In genomic region chr4:7041851-7042696, GRCh38 we compare ENCODE assay signal across 8 cellular contexts. TPM values are rescaled to one million over a fixed set of nuclear protein-coding genes. Genes with fewer than 3 reads are reported as not detected.
DNase-seq lines count a peak whose midpoint lies in the region; ATAC-seq and TF ChIP-seq lines count a peak whose summit lies in the region.

No MANE protein-coding gene starts in this region.

- DNase-seq in AG04449 (ENCODE audit: low read depth, low spot score) (no peak), GM13977 (ENCODE audit: low spot score) (peak; percentile 72), body of pancreas (peak; percentile 50 to 70 (median 54)), NCI-H2107 (lab: John Stamatoyannopoulos, UW) (no peak)

- no peaks in the 10 kb centered on the region for H3K9me2 ChIP-seq in OCI-LY1 (ENCODE audit: low read depth, low read length)

- H4K20me1 ChIP-seq in OCI-LY1 (ENCODE audit: insufficient read depth, low read length): no peaks in the 10 kb centered on the region

- H3K4me2 ChIP-seq in OCI-LY1 (ENCODE audit: low read length): peak overlapping the region; percentile 55

- peaks cover 22% of the 10 kb centered on the region for H3K79me2 ChIP-seq in OCI-LY1 (ENCODE audit: insufficient read depth, low read length)

- H3K4me3 ChIP-seq in AG04449 (ENCODE audit: low read depth, low read length): peak overlapping the region; percentile 80
- peak overlapping the region; percentile 60 for H3K4me3 ChIP-seq in OCI-LY1 (ENCODE audit: low read depth, low read length, poor library complexity, severe bottlenecking)
- H3K4me3 ChIP-seq in body of pancreas: peak overlapping the region; percentile 42 to 80
- H3K4me3 ChIP-seq in iPS-20b (ENCODE audit: low read length): peak overlapping the region; percentile 73
- peak overlapping the region; percentile 76 to 89 (median 81) for H3K4me3 ChIP-seq in skeletal muscle tissue (ENCODE audit: low read length in 3 of 3)

- H3K9me3 ChIP-seq in OCI-LY1 (ENCODE audit: low read length) (no peaks in the 10 kb centered on the region), body of pancreas (no peaks in the 10 kb centered on the region), iPS-20b (ENCODE audit: insufficient read depth, low read depth, low read length) (no peaks in the 10 kb centered on the region), skeletal muscle tissue (ENCODE audit: control insufficient read depth in 3 of 3, low read length in 3 of 3) (no peaks in the 10 kb centered on the region)

- H3K4me1 ChIP-seq in OCI-LY1 (ENCODE audit: insufficient read depth, low read length, severe bottlenecking): peaks cover 29% of the 10 kb centered on the region
- H3K4me1 ChIP-seq in body of pancreas: peaks cover 39% of the 10 kb centered on the region
- H3K4me1 ChIP-seq in iPS-20b (ENCODE audit: insufficient read depth, low read length): peaks cover 8% of the 10 kb centered on the region; the same call in 1 of the 2 replicates
- peaks cover 43 to 49% (median 47%) of the 10 kb centered on the region in 3 donors for H3K4me1 ChIP-seq in skeletal muscle tissue (ENCODE audit: control insufficient read depth in 3 of 3, insufficient read depth in 3 of 3, low read length in 3 of 3)

- H3K27ac ChIP-seq in OCI-LY1 (ENCODE audit: low read depth, low read length, poor library complexity, severe bottlenecking) (no peak overlapping the region), body of pancreas (peak overlapping the region; percentile 60 to 82 (median 70)), iPS-20b (ENCODE audit: low read length) (no peak overlapping the region), skeletal muscle tissue (ENCODE audit: low read depth, low read length) (peak overlapping the region; percentile 78)

- H3K27me3 ChIP-seq in OCI-LY1 (ENCODE audit: insufficient read depth, low read length): no peaks in the 10 kb centered on the region
- no peaks in the 10 kb centered on the region for H3K27me3 ChIP-seq in body of pancreas
- H3K27me3 ChIP-seq in iPS-20b (ENCODE audit: insufficient read depth, low read length): peaks cover 35% of the 10 kb centered on the region
- H3K27me3 ChIP-seq in skeletal muscle tissue (ENCODE audit: control insufficient read depth in 3 of 3, insufficient read depth in 3 of 3, low read length in 3 of 3): no peaks in the 10 kb centered on the region

- no peak for TF ChIP-seq POLR2A in body of pancreas (IDR thresholded peaks at IDR 0.05)

- intact Hi-C loops in body of pancreas (cut with DNase I): no loop called here

- ATAC-seq in HG03135 (IDR thresholded peaks at IDR 0.05; ENCODE audit: unreplicated experiment) (peak; percentile 28), body of pancreas (peak; percentile 16)

- no peak overlapping the region for H2AFZ ChIP-seq in OCI-LY1 (ENCODE audit: low read length)

- TF ChIP-seq CTCF in AG04449 (IDR thresholded peaks at IDR 0.05; ENCODE audit: insufficient read depth, low read length, missing control alignments) (no peak), GM13977 (IDR thresholded peaks at IDR 0.05; ENCODE audit: extremely low read depth, insufficient read depth, missing control alignments) (no peak), OCI-LY1 (IDR thresholded peaks at IDR 0.05; ENCODE audit: low read length) (no peak), body of pancreas (IDR thresholded peaks at IDR 0.05) (no peak)

- H3K9ac ChIP-seq in OCI-LY1 (ENCODE audit: low read length) (peak overlapping the region; percentile 23; the same call in 1 of the 2 replicates), iPS-20b (ENCODE audit: low read depth, low read length) (peak overlapping the region; percentile 32; the same call in 1 of the 2 replicates), skeletal muscle tissue (ENCODE audit: low read depth in 1 of 3, low read length in 3 of 3) (peak overlapping the region; percentile 61 to 81 (median 71))

- 14 to 24% methylated on average over 46 to 55 of the region's 55 CpGs for WGBS in body of pancreas, 2 donors

- CTCF ChIA-PET in AG04449 (lab: Yijun Ruan, JAX): interaction anchor here (0.5 to 7.1 kb wide), 31 partner anchors 7 to 327 kb away, joined by 3 to 101 read pairs (median 4); partner anchors contain the start of genes BLOC1S4 and GRPEL1

- in situ Hi-C loops in GM13977 (cut with MboI; ENCODE audit: low pct_unique_long_range_greater_than_20kb, low sequenced_read_pairs, unreplicated experiment): no loop called here

- no peaks in the 10 kb centered on the region for H3F3A ChIP-seq in OCI-LY1 (ENCODE audit: insufficient read depth, low read length)

- H3K36me3 ChIP-seq in OCI-LY1 (ENCODE audit: insufficient read depth, low read length): no peaks in the 10 kb centered on the region
- no peaks in the 10 kb centered on the region for H3K36me3 ChIP-seq in body of pancreas (replicated peaks in 1 of 2; ENCODE audit: insufficient read depth in 1 of 2, low read depth in 2 of 2)
- no peaks in the 10 kb centered on the region for H3K36me3 ChIP-seq in iPS-20b (ENCODE audit: insufficient read depth, low read depth, low read length)
- peaks cover 0 to 4% (median 4%) of the 10 kb centered on the region in 3 donors for H3K36me3 ChIP-seq in skeletal muscle tissue (ENCODE audit: control insufficient read depth in 3 of 3, insufficient read depth in 3 of 3, low read length in 3 of 3)

- POLR2A ChIA-PET in AG04449 (lab: Yijun Ruan, JAX): interaction anchor here (1.2 to 1.7 kb wide), 3 partner anchors 26 to 133 kb away, joined by 3 to 8 read pairs (median 6); partner anchors contain the start of genes GRPEL1 and TBC1D14

RNA-seq across cellular contexts. Expression of gene TADA2B, which starts 1.1 kb away (rescaled TPM):
- total RNA-seq in body of pancreas (10 to 100 TPM; 18.1 to 20.0 TPM), skeletal muscle tissue (19.3 TPM)

RNA-seq across cellular contexts. Expression of gene GRPEL1, which starts 25.8 kb away (rescaled TPM):
- total RNA-seq in body of pancreas (10 to 100 TPM in 1 of 2 donors, 1 to 10 TPM in 1; 6.6 to 10.6 TPM), skeletal muscle tissue (19.3 TPM)

Comparison
In these comparisons a context has a peak if more than half of its experiments do, and no peak if none do; other contexts are left out.
1. DNase-seq: peak in GM13977 (single experiment) and body of pancreas (4 of 4); none in AG04449 (single experiment) and NCI-H2107 (single experiment).
2. H3K27ac ChIP-seq: peak in body of pancreas (4 of 4) and skeletal muscle tissue (single experiment); none in OCI-LY1 (single experiment) and iPS-20b (single experiment).
3. Peak in every context shown above with its lines, with median percentiles within 50 percentile points of each other: H3K4me3 ChIP-seq and H3K9ac ChIP-seq.